In genomic region chr7:143320620-143321019, GRCh38 we compare ENCODE assay signal across 21 cellular contexts. TPM values are rescaled to one million over a fixed set of nuclear protein-coding genes. Genes with fewer than 3 reads are reported as not detected.
DNase-seq lines count a peak whose midpoint lies in the region; ATAC-seq, FAIRE-seq and TF ChIP-seq lines count a peak whose summit lies in the region.
"Had no signal": no experiment of that assay in that cellular context is flagged by ENCODE, and none has a peak within 500 bp of the region (broad histone marks: within the 10 kb centered on the region; RNA-seq: fewer than 3 reads in every experiment).

No MANE protein-coding gene starts in this region.

- no peaks in the 10 kb centered on the region for H3K4me1 ChIP-seq in small intestine (ENCODE audit: control insufficient read depth in 2 of 2, insufficient read depth in 1 of 2, low read depth in 1 of 2, low read length in 1 of 2)

- no peak overlapping the region for H3K27ac ChIP-seq in small intestine (ENCODE audit: low read depth in 1 of 2, low read length in 1 of 2)
- H3K27ac ChIP-seq: SK-N-MC had no signal

- no peaks in the 10 kb centered on the region for H3K36me3 ChIP-seq in small intestine (ENCODE audit: control insufficient read depth in 2 of 2, insufficient read depth in 2 of 2, low read length in 2 of 2)

- H3K27me3 ChIP-seq in small intestine (ENCODE audit: control insufficient read depth in 2 of 2, insufficient read depth in 2 of 2, low read length in 2 of 2): no peaks in the 10 kb centered on the region

- ATAC-seq in left colon (peak; percentile 88), GM21619 (IDR thresholded peaks at IDR 0.05; ENCODE audit: unreplicated experiment) (no peak)

- no peaks in the 10 kb centered on the region for H3K9me3 ChIP-seq in small intestine (ENCODE audit: control insufficient read depth, low read depth)

- peak; percentile 58 for DNase-seq in LNCaP clone FGC (ENCODE audit: low read depth)
- peak; percentile 17 for DNase-seq in RPMI7951 (ENCODE audit: low read depth)
- peak; percentile 66 to 72 for DNase-seq in left colon
- peak; percentile 75 for DNase-seq in small intestine
- no peak for DNase-seq in cerebellar nuclear complex (lab: John Stamatoyannopoulos, UW)
- no peak for DNase-seq in ecto neural progenitor cell (ENCODE audit: low spot score)
- DNase-seq: COR-L47, GF-D8, Kasumi-1, NCI-H1417 treated with DMSO at 0.1 percent for 48 hours, NCI-H1930, NCI-H446, Right ventricle myocardium superior had no signal

- TF ChIP-seq CTCF in LNCaP clone FGC (IDR thresholded peaks at IDR 0.05; ENCODE audit: control insufficient read depth, extremely low read depth, insufficient read depth): no peak

- intact Hi-C loops in left colon (cut with DNase I, micrococcal nuclease): loop anchor here in 1 of 2 donors (10.0 kb wide), 1 partner anchor 94 kb away; no protein-coding TSS in a partner anchor

- H3K4me3 ChIP-seq in LNCaP clone FGC (ENCODE audit: low read depth, low read length): no peak overlapping the region
- H3K4me3 ChIP-seq in small intestine (ENCODE audit: low read depth in 1 of 2, low read length in 2 of 2): no peak overlapping the region
- H3K4me3 ChIP-seq: SK-N-MC had no signal

- 20 to 69% (median 47%) methylated on average over 9 of the region's 9 CpGs for WGBS in small intestine, 3 donors

- FAIRE-seq in small intestine (lab: Jason Lieb, UNC): no peak
- FAIRE-seq: GM12891, GM18507, H54 had no signal

RNA-seq across cellular contexts. Expression of gene CLCN1, which starts 4.7 kb away (rescaled TPM):
- not detected in 2 replicates for total RNA-seq in RPMI7951 (2014; rRNA removed; shearing (Covaris generic))
- not detected for total RNA-seq in left colon
- under 1 TPM in 1 of 3 donors, not detected in 2; 0.19 TPM for polyA plus RNA-seq in small intestine
- total RNA-seq: A673 had no signal
- polyA plus RNA-seq: IgD-negative memory B cell had no signal

RNA-seq across cellular contexts. Expression of gene CASP2, which starts 32.5 kb away (rescaled TPM):
- total RNA-seq in RPMI7951 (2014; rRNA removed; shearing (Covaris generic)): 8.8 and 15.1 TPM in 2 replicates
- 10 to 100 TPM; 29.9 to 39.4 TPM for total RNA-seq in left colon
- polyA plus RNA-seq in small intestine: 10 to 100 TPM in 1 of 3 donors, 1 to 10 TPM in 2; 4.9 to 10.9 (median 7.2) TPM

RNA-seq across cellular contexts. Expression of gene TMEM139, which starts 35.9 kb away (rescaled TPM):
- total RNA-seq in RPMI7951 (2014; rRNA removed; shearing (Covaris generic)): not detected in 2 replicates
- total RNA-seq in left colon: 10 to 100 TPM; 21.8 to 54.1 TPM
- polyA plus RNA-seq in small intestine: 100 to 1,000 TPM in 1 of 3 donors, 10 to 100 TPM in 2; 35.4 to 127 (median 97.5) TPM
- total RNA-seq: A673, Daoy had no signal
- polyA plus RNA-seq: IgD-negative memory B cell had no signal

RNA-seq across cellular contexts. Expression of gene FAM131B, which starts 41.9 kb away (rescaled TPM):
- total RNA-seq in RPMI7951 (2014; rRNA removed; shearing (Covaris generic)): not detected in 2 replicates
- 1 to 10 TPM in 1 of 2 donors, under 1 TPM in 1; 0.27 to 3.4 TPM for total RNA-seq in left colon
- polyA plus RNA-seq in small intestine: 1 to 10 TPM in 1 of 3 donors, under 1 TPM in 1, not detected in 1; 0.54 to 3.3 TPM

RNA-seq across cellular contexts. Expression of gene GSTK1, which starts 57.4 kb away (rescaled TPM):
- total RNA-seq in RPMI7951 (2014; rRNA removed; shearing (Covaris generic)): 96.1 and 111 TPM in 2 replicates
- 100 to 1,000 TPM; 290 to 349 TPM for total RNA-seq in left colon
- polyA plus RNA-seq in small intestine: 100 to 1,000 TPM; 250 to 450 (median 309) TPM

Comparison
In these comparisons a context has a peak if more than half of its experiments do, and no peak if none do; other contexts are left out.
1. DNase-seq: peak in LNCaP clone FGC (single experiment), RPMI7951 (single experiment), left colon (2 of 2) and small intestine (single experiment); none in cerebellar nuclear complex (0 of 2) and ecto neural progenitor cell (single experiment).
2. RNA of gene TMEM139, which starts 35.9 kb away (total RNA-seq): 21.8 to 54.1 TPM in left colon; not detected in RPMI7951; every median in the first group is over 10 times any median in the second.